19 cellular contexts compared by ENCODE assay signal in the genomic region with DNA sequence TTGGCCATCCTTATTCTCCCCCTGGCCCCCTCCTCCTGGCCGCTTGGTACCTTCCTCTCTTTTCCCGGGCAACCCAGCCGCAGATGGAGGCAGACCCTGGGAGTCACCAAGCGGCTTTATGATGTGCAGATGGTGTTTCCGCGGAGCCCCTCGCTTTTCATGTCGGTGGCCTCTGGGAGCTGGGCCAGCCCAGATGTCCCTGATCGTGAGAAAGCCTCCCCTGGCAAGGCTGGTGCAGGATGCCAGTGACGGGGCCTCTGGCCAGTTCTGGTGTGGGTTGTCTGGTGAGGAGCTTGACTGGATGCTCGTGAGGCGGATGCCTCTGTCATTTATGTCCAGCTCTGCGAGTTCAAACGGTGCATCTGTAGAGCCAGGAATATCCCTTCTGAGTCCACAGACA.
"Had no signal": no experiment of that assay in that cellular context is flagged by ENCODE, and none has a peak within 500 bp of the region (broad histone marks: within the 10 kb centered on the region; RNA-seq: fewer than 3 reads in every experiment).

No MANE protein-coding gene starts in this region.

- H3K9me3 Mint-ChIP-seq: activated T-cell treated with anti-CD3 and anti-CD28 coated beads, Interleukin-2, amount 50 U/mL, for 24 hours; activated T-helper 17 cell treated with anti-CD3 and anti-CD28 coated beads, Interleukin-2, amount 50 U/mL, for 72 hours; central memory CD8-positive, alpha-beta T cell; immature natural killer cell; nephron progenitor cell; stimulated activated memory B cell treated with anti-CD40 and anti-IgM and Interleukin-4, amounts not matched to agents 10 μg/mL and 1 μg/mL and 100 μg/mL, for 72 hours had no signal

- H3K4me3 Mint-ChIP-seq: activated naive CD8-positive, alpha-beta T cell; activated T-cell treated with anti-CD3 and anti-CD28 coated beads, Interleukin-2, amount 50 U/mL, for 24 hours; activated T-helper 17 cell treated with anti-CD3 and anti-CD28 coated beads, Interleukin-2, amount 50 U/mL, for 72 hours; central memory CD8-positive, alpha-beta T cell; immature natural killer cell; nephron progenitor cell; stimulated activated memory B cell treated with anti-CD40 and anti-IgM and Interleukin-4, amounts not matched to agents 10 μg/mL and 1 μg/mL and 100 μg/mL, for 72 hours had no signal

- DNase-seq: activated CD4-positive, alpha-beta T cell treated with anti-CD3 and anti-CD28 coated beads for 1 hour; activated CD4-positive, alpha-beta T cell treated with anti-CD3 and anti-CD28 coated beads, Interleukin-2, amount 50 U/mL, for 1 hour; activated naive CD4-positive, alpha-beta T cell; activated T-cell treated with anti-CD3 and anti-CD28 coated beads, Interleukin-2, amount 50 U/mL, for 24 hours; adrenal gland; immature natural killer cell; lower lobe of right lung; mucosa of descending colon; nephron progenitor cell; small intestine; stomach; T-helper 9 cell; transverse colon had no signal

- H3K36me3 Mint-ChIP-seq: activated naive CD8-positive, alpha-beta T cell; immature natural killer cell; stimulated activated memory B cell treated with anti-CD40 and anti-IgM and Interleukin-4, amounts not matched to agents 10 μg/mL and 1 μg/mL and 100 μg/mL, for 72 hours had no signal

- H3K27me3 Mint-ChIP-seq: activated naive CD8-positive, alpha-beta T cell; activated T-cell treated with anti-CD3 and anti-CD28 coated beads, Interleukin-2, amount 50 U/mL, for 24 hours; activated T-helper 17 cell treated with anti-CD3 and anti-CD28 coated beads, Interleukin-2, amount 50 U/mL, for 72 hours; central memory CD8-positive, alpha-beta T cell; stimulated activated memory B cell treated with anti-CD40 and anti-IgM and Interleukin-4, amounts not matched to agents 10 μg/mL and 1 μg/mL and 100 μg/mL, for 72 hours had no signal

- ATAC-seq: left lobe of liver; lower lobe of right lung; sciatic nerve; stimulated activated memory B cell treated with anti-CD40 and anti-IgM and Interleukin-4, amounts not matched to agents 10 μg/mL and 1 μg/mL and 100 μg/mL, for 72 hours had no signal

- H3K4me1 Mint-ChIP-seq: activated T-helper 17 cell treated with anti-CD3 and anti-CD28 coated beads, Interleukin-2, amount 50 U/mL, for 72 hours; central memory CD8-positive, alpha-beta T cell; stimulated activated memory B cell treated with anti-CD40 and anti-IgM and Interleukin-4, amounts not matched to agents 10 μg/mL and 1 μg/mL and 100 μg/mL, for 72 hours had no signal

- H3K27ac Mint-ChIP-seq: activated naive CD8-positive, alpha-beta T cell; activated T-cell treated with anti-CD3 and anti-CD28 coated beads, Interleukin-2, amount 50 U/mL, for 24 hours; activated T-helper 17 cell treated with anti-CD3 and anti-CD28 coated beads, Interleukin-2, amount 50 U/mL, for 72 hours; immature natural killer cell; nephron progenitor cell; stimulated activated memory B cell treated with anti-CD40 and anti-IgM and Interleukin-4, amounts not matched to agents 10 μg/mL and 1 μg/mL and 100 μg/mL, for 72 hours had no signal
